1 cellular context compared by ENCODE assay signal in genomic region chr5:78076351-78076750, GRCh38.
TF ChIP-seq lines count a peak whose summit lies in the region.

No MANE protein-coding gene starts in this region.

TF ChIP-seq in SK-N-SH, 30 proteins besides CTCF, POLR2A, EP300 and RAD21 (continued from another document):
- TF ChIP-seq TEAD4 (IDR thresholded peaks at IDR 0.05; ENCODE audit: borderline replicate concordance, insufficient read depth) (no peak), USF2 (IDR thresholded peaks at IDR 0.05; ENCODE audit: borderline replicate concordance, low read depth, low read length) (no peak), REST (IDR thresholded peaks at IDR 0.05; ENCODE audit: low read depth, low read length) (no peak), TCF12 (IDR thresholded peaks at IDR 0.05) (no peak), FOXM1 (IDR thresholded peaks at IDR 0.05; ENCODE audit: low read depth) (no peak), EZH2phosphoT487 (IDR thresholded peaks at IDR 0.05; ENCODE audit: borderline replicate concordance, low read depth) (no peak), RXRA (IDR thresholded peaks at IDR 0.05; ENCODE audit: borderline replicate concordance, low read depth) (no peak), SMC3 (IDR thresholded peaks at IDR 0.05; ENCODE audit: low read depth, low read length) (no peak), PBX3 (IDR thresholded peaks at IDR 0.05) (no peak), FOXJ3 (CRISPR knock-in tag; IDR thresholded peaks at IDR 0.05) (no peak), FOSL2 (IDR thresholded peaks at IDR 0.05; ENCODE audit: borderline replicate concordance, low read depth) (no peak), MEF2A (IDR thresholded peaks at IDR 0.05; ENCODE audit: borderline replicate concordance, low read depth) (no peak), POLR2AphosphoS5 (IDR thresholded peaks at IDR 0.05; ENCODE audit: low read depth, low read length) (no peak), RCOR1 (IDR thresholded peaks at IDR 0.05; ENCODE audit: low read length) (no peak), RFX5 (IDR thresholded peaks at IDR 0.05; ENCODE audit: low read length) (no peak), IRF3 (IDR thresholded peaks at IDR 0.05; ENCODE audit: low read depth, low read length) (no peak)
